ENCODE assay signal across 8 cellular contexts in the genomic region with DNA sequence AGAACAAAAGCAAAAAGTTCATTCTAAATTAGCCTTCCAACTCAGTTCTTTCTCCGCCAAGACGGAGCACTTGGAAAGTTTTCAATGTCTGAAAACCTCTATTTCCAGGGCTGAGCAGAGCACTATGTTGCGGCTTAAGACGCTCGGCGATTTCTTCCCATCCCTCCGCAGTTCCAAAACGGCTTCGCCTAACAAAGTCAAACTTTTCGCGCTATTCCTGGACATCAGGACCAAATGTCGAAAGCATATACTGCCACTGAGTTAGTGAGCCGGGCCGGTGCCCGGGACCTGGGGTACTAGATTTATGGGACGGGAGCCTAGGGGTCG. TPM values are rescaled to one million over a fixed set of nuclear protein-coding genes. Genes with fewer than 3 reads are reported as not detected.
A peak's percentile ranks its signal among the peaks of the same experiment; 100 is the strongest.
DNase-seq lines count a peak whose midpoint lies in the region; ATAC-seq and TF ChIP-seq lines count a peak whose summit lies in the region.

No MANE protein-coding gene starts in this region.

- H3K4me3 ChIP-seq in NT2/D1 (ENCODE audit: insufficient read length, low read depth) = peak overlapping the region; percentile 58
- H3K4me3 ChIP-seq in effector memory CD4-positive, alpha-beta T cell (ENCODE audit: insufficient read depth, low read depth, low read length, poor library complexity, severe bottlenecking) = peak overlapping the region; percentile 83
- H3K4me3 ChIP-seq in mucosa of descending colon = peak overlapping the region; percentile 35
- H3K4me3 ChIP-seq in aorta (ENCODE audit: low read length in 2 of 2) = peak overlapping the region; percentile 44 to 69

- no peak for DNase-seq in activated CD4-positive, alpha-beta T cell treated with anti-CD3 and anti-CD28 coated beads, Interleukin-2, amount 10 ng/mL, durations not matched to agents 7 days and 5 days
- DNase-seq in activated CD4-positive, alpha-beta T cell treated with anti-CD3 and anti-CD28 coated beads, Interleukin-2, amount 50 U/mL, for 4 hours = no peak
- DNase-seq in NT2/D1 (ENCODE audit: low read depth, low spot score) = no peak
- DNase-seq in effector memory CD4-positive, alpha-beta T cell = no peak
- no peak for DNase-seq in mucosa of descending colon
- no peak for DNase-seq in aorta
- DNase-seq in SHP77 treated with DMSO at 0.1 percent for 48 hours (lab: John Stamatoyannopoulos, UW) = no peak
- no peak for DNase-seq in NCI-H226

- H3K4me1 ChIP-seq in NT2/D1 (ENCODE audit: insufficient read depth, insufficient read length) = no peaks in the 10 kb centered on the region
- peaks cover 18% of the 10 kb centered on the region for H3K4me1 ChIP-seq in effector memory CD4-positive, alpha-beta T cell (ENCODE audit: control insufficient read depth, insufficient read depth, low read length, poor library complexity, severe bottlenecking)
- peaks cover 5% of the 10 kb centered on the region for H3K4me1 ChIP-seq in mucosa of descending colon (ENCODE audit: low read depth)
- H3K4me1 ChIP-seq in aorta (ENCODE audit: control insufficient read depth in 1 of 2, insufficient read depth in 2 of 2, low read length in 2 of 2) = peaks cover 0 to 5% of the 10 kb centered on the region in 2 donors

- peak overlapping the region; percentile 96 for H3K27ac ChIP-seq in effector memory CD4-positive, alpha-beta T cell (ENCODE audit: insufficient read depth, low read length, poor library complexity, severe bottlenecking)
- peak overlapping the region; percentile 31 to 96 for H3K27ac ChIP-seq in aorta (ENCODE audit: low read depth in 1 of 2, low read length in 2 of 2)

- CTCF ChIA-PET in activated CD4-positive, alpha-beta T cell treated with anti-CD3 and anti-CD28 coated beads, Interleukin-2, amount 10 ng/mL, durations not matched to agents 7 days and 5 days (lab: Charles Lee) = interaction anchor here (0.7 to 2.5 kb wide), 4 partner anchors 22 to 36 kb away, joined by 3 to 9 read pairs (median 4); no protein-coding TSS in a partner anchor

- H3K9me3 Mint-ChIP-seq in activated CD4-positive, alpha-beta T cell treated with anti-CD3 and anti-CD28 coated beads, Interleukin-2, amount 10 ng/mL, durations not matched to agents 7 days and 5 days = peaks cover 18% of the 10 kb centered on the region

- ATAC-seq in mucosa of descending colon = peak; percentile 44
- ATAC-seq in aorta (ENCODE audit: low FRiP score) = peak; percentile 64

- peak overlapping the region; percentile 77 for H3K9ac ChIP-seq in NT2/D1 (ENCODE audit: insufficient read length, low read depth)

- no peak for TF ChIP-seq CTCF in mucosa of descending colon (IDR thresholded peaks at IDR 0.05)

- H3K36me3 Mint-ChIP-seq in activated CD4-positive, alpha-beta T cell treated with anti-CD3 and anti-CD28 coated beads, Interleukin-2, amount 10 ng/mL, durations not matched to agents 7 days and 5 days (ENCODE audit: low read depth) = peaks cover 36% of the 10 kb centered on the region

- WGBS in aorta, 2 donors = 0 to 2% methylated on average over 17 of the region's 17 CpGs

- intact Hi-C loops in mucosa of descending colon (cut with DNase I, micrococcal nuclease) (no loop called here), aorta (cut with DNase I) (loop anchor here (5.0 to 10.0 kb wide), 4 partner anchors 40 to 487 kb away; no protein-coding TSS in a partner anchor)

- POLR2A ChIA-PET in activated CD4-positive, alpha-beta T cell treated with anti-CD3 and anti-CD28 coated beads, Interleukin-2, amount 10 ng/mL, durations not matched to agents 7 days and 5 days (lab: Charles Lee) = interaction anchor here (1.0 to 1.2 kb wide), 2 partner anchors 14 to 27 kb away, joined by 5 to 8 read pairs; no protein-coding TSS in a partner anchor

- no peaks in the 10 kb centered on the region for H3K27me3 ChIP-seq in NT2/D1 (ENCODE audit: insufficient read depth, insufficient read length)
- no peaks in the 10 kb centered on the region for H3K27me3 ChIP-seq in effector memory CD4-positive, alpha-beta T cell (replicated peaks; ENCODE audit: control insufficient read depth, insufficient read depth, low read length, poor library complexity, severe bottlenecking)
- H3K27me3 ChIP-seq in aorta (ENCODE audit: control insufficient read depth in 1 of 2, insufficient read depth in 2 of 2, low read length in 1 of 2) = no peaks in the 10 kb centered on the region

- H3K4me1 Mint-ChIP-seq in activated CD4-positive, alpha-beta T cell treated with anti-CD3 and anti-CD28 coated beads, Interleukin-2, amount 10 ng/mL, durations not matched to agents 7 days and 5 days = peaks cover 54% of the 10 kb centered on the region

- no peaks in the 10 kb centered on the region for H3K9me3 ChIP-seq in NT2/D1 (ENCODE audit: insufficient read depth, low read length)
- H3K9me3 ChIP-seq in effector memory CD4-positive, alpha-beta T cell (ENCODE audit: control insufficient read depth, low read length) = no peaks in the 10 kb centered on the region
- no peaks in the 10 kb centered on the region for H3K9me3 ChIP-seq in mucosa of descending colon
- no peaks in the 10 kb centered on the region for H3K9me3 ChIP-seq in aorta (ENCODE audit: control insufficient read depth, low read length)

- H3K27me3 Mint-ChIP-seq in activated CD4-positive, alpha-beta T cell treated with anti-CD3 and anti-CD28 coated beads, Interleukin-2, amount 10 ng/mL, durations not matched to agents 7 days and 5 days = no peaks in the 10 kb centered on the region

- peak overlapping the region; percentile 94 for H3K4me3 Mint-ChIP-seq in activated CD4-positive, alpha-beta T cell treated with anti-CD3 and anti-CD28 coated beads, Interleukin-2, amount 10 ng/mL, durations not matched to agents 7 days and 5 days

- peak overlapping the region; percentile 99 for H3K27ac Mint-ChIP-seq in activated CD4-positive, alpha-beta T cell treated with anti-CD3 and anti-CD28 coated beads, Interleukin-2, amount 10 ng/mL, durations not matched to agents 7 days and 5 days

- H3K36me3 ChIP-seq in NT2/D1 (ENCODE audit: insufficient read depth, insufficient read length, low read length) (no peaks in the 10 kb centered on the region), mucosa of descending colon (ENCODE audit: low read depth) (no peaks in the 10 kb centered on the region), aorta (ENCODE audit: control insufficient read depth in 1 of 2, insufficient read depth in 2 of 2, low read length in 1 of 2) (no peaks in the 10 kb centered on the region)
- H3K36me3 ChIP-seq in effector memory CD4-positive, alpha-beta T cell (ENCODE audit: control insufficient read depth, insufficient read depth, low read length) = no peaks in the 10 kb centered on the region

RNA-seq across cellular contexts. Expression of gene RCBTB2, which starts 0.8 kb away (rescaled TPM):
- total RNA-seq in activated CD4-positive, alpha-beta T cell treated with anti-CD3 and anti-CD28 coated beads, Interleukin-2, amount 10 ng/mL, durations not matched to agents 7 days and 5 days = 10 to 100 TPM; 22.5 to 24.5 TPM
- total RNA-seq in mucosa of descending colon = 10 to 100 TPM in 1 of 3 donors, 1 to 10 TPM in 2; 4.9 to 10.9 (median 6.7) TPM
- 10 to 100 TPM; 12.6 to 25.7 TPM for total RNA-seq in aorta
- 10 to 100 TPM; 10.9 to 19.8 TPM for polyA plus RNA-seq in aorta

Comparison
In these comparisons a context has a peak if more than half of its experiments do, and no peak if none do; other contexts are left out.
1. intact Hi-C loops: an anchor here in aorta (5.0 to 10.0 kb wide); none called in mucosa of descending colon.